ENCODE assay signal across 11 cellular contexts in genomic region chr9:79581388-79581787, GRCh38. TPM values are rescaled to one million over a fixed set of nuclear protein-coding genes. Genes with fewer than 3 reads are reported as not detected.
DNase-seq lines count a peak whose midpoint lies in the region; ATAC-seq and TF ChIP-seq lines count a peak whose summit lies in the region.
"Had no signal": no experiment of that assay in that cellular context is flagged by ENCODE, and none has a peak within 500 bp of the region (broad histone marks: within the 10 kb centered on the region; RNA-seq: fewer than 3 reads in every experiment).

No MANE protein-coding gene starts in this region.

- no peak overlapping the region for H2AFZ ChIP-seq in GM23248

- no peaks in the 10 kb centered on the region for H4K20me1 ChIP-seq in GM23248 (ENCODE audit: insufficient read depth)

- CTCF ChIA-PET in AG04450 (lab: Charles Lee) = interaction anchor here (1.2 to 1.4 kb wide), 2 partner anchors 452 to 594 kb away, joined by 3 to 4 read pairs; no protein-coding TSS in a partner anchor

- peaks cover 28% of the 10 kb centered on the region for H3F3A ChIP-seq in GM23248 (ENCODE audit: insufficient read depth)

- H3K9me2 ChIP-seq in GM23248 (ENCODE audit: insufficient read depth) = no peaks in the 10 kb centered on the region

- TF ChIP-seq CTCF in AG04450 (IDR thresholded peaks at IDR 0.05; ENCODE audit: low read depth, low read length) (no peak), adrenal gland (IDR thresholded peaks at IDR 0.05) (no peak), lower lobe of right lung (IDR thresholded peaks at IDR 0.05) (no peak)

- intact Hi-C loops in adrenal gland (cut with DNase I) = no loop called here
- intact Hi-C loops in left colon (cut with DNase I, micrococcal nuclease) = no loop called here
- intact Hi-C loops in lower lobe of right lung (cut with DNase I) = no loop called here

- H3K4me2 ChIP-seq in GM23248 (ENCODE audit: unreplicated experiment) = peak overlapping the region; percentile 89

- H3K4me3 ChIP-seq in AG04450 (ENCODE audit: low read depth, low read length) = no peak overlapping the region
- peak overlapping the region; percentile 60 for H3K4me3 ChIP-seq in GM23248
- no peak overlapping the region for H3K4me3 ChIP-seq in adrenal gland
- no peak overlapping the region for H3K4me3 ChIP-seq in lower lobe of right lung

- H3K4me1 ChIP-seq in GM23248 (ENCODE audit: insufficient read depth) = peaks cover 34% of the 10 kb centered on the region
- peaks cover 10 to 76% of the 10 kb centered on the region in 2 donors for H3K4me1 ChIP-seq in adrenal gland (replicated peaks in 1 of 2)
- H3K4me1 ChIP-seq in lower lobe of right lung = peaks cover 56% of the 10 kb centered on the region

- TF ChIP-seq POLR2A in adrenal gland (IDR thresholded peaks at IDR 0.05) = no peak

- 80 to 87% methylated on average over 3 of the region's 3 CpGs for WGBS in GM23248 (ENCODE audit: low coverage in 1 of 2, low lambda C conversion rate in 2 of 2, missing lambda C conversion rate in 2 of 2), 2 experiments
- 32 to 41% (median 37%) methylated on average over 3 of the region's 3 CpGs for WGBS in adrenal gland, 4 donors

- peaks cover 94% of the 10 kb centered on the region for H3K79me2 ChIP-seq in GM23248 (ENCODE audit: insufficient read depth)

- POLR2A ChIA-PET in AG04450 (lab: Yijun Ruan, JAX) = interaction anchor here (1.1 kb wide), 1 partner anchor 10 kb away, joined by 4 read pairs; the partner anchor contains the start of gene TLE4

- H3K36me3 ChIP-seq in GM23248 (ENCODE audit: low read depth) = peaks cover 10% of the 10 kb centered on the region; the same call in 1 of the 2 replicates
- H3K36me3 ChIP-seq in adrenal gland (replicated peaks in 1 of 2) = no peaks in the 10 kb centered on the region
- H3K36me3 ChIP-seq in lower lobe of right lung = no peaks in the 10 kb centered on the region

- DNase-seq in AG04450 (ENCODE audit: low read depth, low spot score) (no peak), GM23248 (peak; percentile 23), adrenal gland (peak in 4 of 7 donors; percentile 33 to 41 (median 40)), left colon (no peak), lower lobe of right lung (no peak), SW 1271 (lab: John Stamatoyannopoulos, UW) (no peak), amniotic stem cell (lab: John Stamatoyannopoulos, UW) (no peak)
- DNase-seq: anterior cingulate cortex, DMS79 treated with DMSO at 0.1 percent for 48 hours, NCI-H187 treated with DMSO at 0.1 percent for 48 hours had no signal

- H3K27me3 ChIP-seq in AG04450 (ENCODE audit: control insufficient read depth, insufficient read depth, low read length) (no peaks in the 10 kb centered on the region), GM23248 (replicated peaks; ENCODE audit: insufficient read depth) (no peaks in the 10 kb centered on the region), adrenal gland (no peaks in the 10 kb centered on the region), lower lobe of right lung (ENCODE audit: low read depth) (no peaks in the 10 kb centered on the region)

- H3K27ac ChIP-seq in AG04450 (ENCODE audit: low read depth, low read length) (peak overlapping the region; percentile 57), GM23248 (peak overlapping the region; percentile 84), adrenal gland (peak overlapping the region in 2 of 5 donors; percentile 17 to 35), lower lobe of right lung (no peak overlapping the region)

- H3K9me3 ChIP-seq in AG04450 (ENCODE audit: control insufficient read depth, insufficient read depth, low read length) = no peaks in the 10 kb centered on the region
- no peaks in the 10 kb centered on the region for H3K9me3 ChIP-seq in GM23248 (ENCODE audit: low read depth)
- no peaks in the 10 kb centered on the region for H3K9me3 ChIP-seq in adrenal gland (replicated peaks in 1 of 3)
- H3K9me3 ChIP-seq in lower lobe of right lung = no peaks in the 10 kb centered on the region

- in situ Hi-C loops in GM23248 (cut with MboI) = no loop called here

- ATAC-seq in left colon (peak; percentile 73), GM18519 (IDR thresholded peaks at IDR 0.05; ENCODE audit: low FRiP score, unreplicated experiment) (no peak), lower lobe of right lung (no peak)

- H3K9ac ChIP-seq in GM23248 = no peak overlapping the region; the same call in 1 of the 2 replicates

RNA-seq across cellular contexts. Expression of gene TLE4, which starts 9.6 kb away (rescaled TPM):
- polyA plus RNA-seq in AG04450 (2011; rRNA removed) (42.2 and 53.4 TPM in 2 replicates), GM23248 (2016; fragmentation: Nextera tagmentation; extraction: Ambion mirVana) (25.2 and 29.5 TPM in 2 replicates), adrenal gland (10 to 100 TPM; 11.8 to 38.9 (median 14.6) TPM)
- 114 and 117 TPM in 2 replicates for polyA minus RNA-seq in AG04450 (2011; rRNA and poly(A)+ RNA removed)
- total RNA-seq in GM23248 (2014; rRNA removed; shearing (Covaris generic)) = 23.3 and 37.8 TPM in 2 replicates
- total RNA-seq in adrenal gland (10 to 100 TPM; 38.2 to 70.5 (median 43.3) TPM), left colon (10 to 100 TPM; 22.2 to 29.8 TPM), lower lobe of right lung (48.6 TPM)

Comparison
In these comparisons a context has a peak if more than half of its experiments do, and no peak if none do; other contexts are left out.
1. DNase-seq: peak in GM23248 (single experiment) and adrenal gland (4 of 7); none in AG04450 (single experiment), left colon (0 of 2), lower lobe of right lung (single experiment), SW 1271 (0 of 2) and amniotic stem cell (single experiment).